ENCODE assay signal across 21 cellular contexts in the genomic region with DNA sequence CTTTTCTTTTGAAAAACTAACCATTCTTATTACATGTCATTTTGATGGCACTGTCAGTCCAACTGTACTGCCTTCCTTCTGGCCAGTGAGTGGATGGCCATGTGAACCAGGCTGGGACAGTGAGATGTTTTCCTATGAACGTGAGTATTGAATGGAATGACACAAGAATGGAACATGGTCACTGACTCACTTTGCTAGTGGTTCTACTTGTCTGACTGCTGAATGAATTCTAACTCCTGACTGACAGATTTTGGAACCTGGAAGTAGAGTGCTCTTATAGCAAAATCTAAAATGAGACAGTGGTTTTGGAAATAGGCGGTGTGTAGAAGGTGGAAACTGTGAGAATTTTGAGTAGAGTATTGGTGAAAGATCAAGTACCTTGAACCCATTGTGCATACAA.
DNase-seq lines count a peak whose midpoint lies in the region; ATAC-seq and FAIRE-seq lines count a peak whose summit lies in the region.
"Had no signal": no experiment of that assay in that cellular context is flagged by ENCODE, and none has a peak within 500 bp of the region (broad histone marks: within the 10 kb centered on the region; RNA-seq: fewer than 3 reads in every experiment).

No MANE protein-coding gene starts in this region.

- H3K4me3 ChIP-seq in esophagus (ENCODE audit: low read depth in 1 of 2, low read length in 2 of 2), result no peak overlapping the region
- H3K4me3 ChIP-seq: testis had no signal

- intact Hi-C loops in activated CD4-positive, alpha-beta T cell treated with anti-CD3 and anti-CD28 coated beads for 36 hours (cut with DNase I, micrococcal nuclease), result loop anchor here (2.0 to 5.0 kb wide), 2 partner anchors 47 to 73 kb away; no protein-coding TSS in a partner anchor

- H3K27ac Mint-ChIP-seq in activated CD4-positive, alpha-beta T cell treated with anti-CD3 and anti-CD28 coated beads for 36 hours, result peak overlapping the region; percentile 11

- H3K36me3 ChIP-seq in esophagus (ENCODE audit: control insufficient read depth in 2 of 2, insufficient read depth in 2 of 2, low read length in 1 of 2), result no peaks in the 10 kb centered on the region

- H3K4me1 ChIP-seq in esophagus (ENCODE audit: control insufficient read depth in 2 of 2, insufficient read depth in 2 of 2, low read length in 1 of 2), result peaks cover 0 to 5% of the 10 kb centered on the region in 2 donors
- H3K4me1 ChIP-seq: testis had no signal

- H3K4me3 Mint-ChIP-seq in activated CD4-positive, alpha-beta T cell treated with anti-CD3 and anti-CD28 coated beads for 36 hours, result no peak overlapping the region
- H3K4me3 Mint-ChIP-seq: central memory CD8-positive, alpha-beta T cell had no signal

- CTCF ChIA-PET in activated CD4-positive, alpha-beta T cell treated with anti-CD3 and anti-CD28 coated beads for 36 hours (lab: Charles Lee), result no interaction called here

- H3K4me1 Mint-ChIP-seq in activated CD4-positive, alpha-beta T cell treated with anti-CD3 and anti-CD28 coated beads for 36 hours, result peaks cover 18% of the 10 kb centered on the region
- H3K4me1 Mint-ChIP-seq: central memory CD8-positive, alpha-beta T cell had no signal

- POLR2A ChIA-PET in activated CD4-positive, alpha-beta T cell treated with anti-CD3 and anti-CD28 coated beads for 36 hours (lab: Charles Lee), result no interaction called here

- 53 to 66% methylated on average over 2 of the region's 2 CpGs for WGBS in esophagus, 2 donors

- H3K27me3 ChIP-seq in esophagus (ENCODE audit: control insufficient read depth in 1 of 2, insufficient read depth in 2 of 2, low read length in 2 of 2), result no peaks in the 10 kb centered on the region
- H3K27me3 ChIP-seq: testis had no signal

- H3K9me3 ChIP-seq in esophagus (ENCODE audit: control insufficient read depth in 2 of 2, insufficient read depth in 1 of 2, low read depth in 1 of 2, low read length in 1 of 2), result no peaks in the 10 kb centered on the region
- H3K9me3 ChIP-seq: SK-N-SH, testis had no signal

- H3K27ac ChIP-seq in esophagus (ENCODE audit: low read depth in 2 of 2, low read length in 1 of 2), result peak overlapping the region; percentile 49 to 71
- H3K27ac ChIP-seq: 22Rv1, C4-2B, testis had no signal

- no peak for FAIRE-seq in RCC 7860 (lab: Jason Lieb, UNC)
- FAIRE-seq: GM12892 had no signal

- no peaks in the 10 kb centered on the region for H3K36me3 Mint-ChIP-seq in activated CD4-positive, alpha-beta T cell treated with anti-CD3 and anti-CD28 coated beads for 36 hours (ENCODE audit: low read depth)

- peak; percentile 69 for ATAC-seq in activated CD4-positive, alpha-beta T cell treated with anti-CD3 and anti-CD28 coated beads for 36 hours
- ATAC-seq in HG03342 (IDR thresholded peaks at IDR 0.05; ENCODE audit: unreplicated experiment) (no peak), HG03460 (IDR thresholded peaks at IDR 0.05; ENCODE audit: unreplicated experiment) (no peak)

- peak; percentile 9 for DNase-seq in activated CD4-positive, alpha-beta T cell treated with anti-CD3 and anti-CD28 coated beads for 36 hours
- DNase-seq in activated CD4-positive, alpha-beta T cell treated with anti-CD3 and anti-CD28 coated beads, Interleukin-2, amount 50 U/mL, for 1 hour, result no peak
- DNase-seq in RCC 7860 (ENCODE audit: low spot score), result peak; percentile 16
- peak; percentile 42 for DNase-seq in renal cortical epithelial cell (ENCODE audit: low read depth)
- DNase-seq in activated CD4-positive, alpha-beta T cell treated with anti-CD3 and anti-CD28 coated beads for 48 hours, result no peak
- DNase-seq: activated CD4-positive, alpha-beta T cell treated with anti-CD3 and anti-CD28 coated beads, Interleukin-2, amount 50 U/mL, for 48 hours; DMS153; hippocampal formation; Karpas-422; kidney glomerular epithelial cell; NCI-H1417; NCI-H2171 treated with DMSO at 0.1 percent for 48 hours; SK-N-SH; testis had no signal

- no peaks in the 10 kb centered on the region for H3K9me3 Mint-ChIP-seq in activated CD4-positive, alpha-beta T cell treated with anti-CD3 and anti-CD28 coated beads for 36 hours (ENCODE audit: low read depth)
- H3K9me3 Mint-ChIP-seq: central memory CD8-positive, alpha-beta T cell had no signal

- H3K27me3 Mint-ChIP-seq in activated CD4-positive, alpha-beta T cell treated with anti-CD3 and anti-CD28 coated beads for 36 hours, result no peaks in the 10 kb centered on the region
- H3K27me3 Mint-ChIP-seq: central memory CD8-positive, alpha-beta T cell had no signal

Comparison
In these comparisons a context has a peak if more than half of its experiments do, and no peak if none do; other contexts are left out.
1. DNase-seq: peak in activated CD4-positive, alpha-beta T cell treated with anti-CD3 and anti-CD28 coated beads for 36 hours (single experiment), RCC 7860 (single experiment) and renal cortical epithelial cell (single experiment); none in activated CD4-positive, alpha-beta T cell treated with anti-CD3 and anti-CD28 coated beads, Interleukin-2, amount 50 U/mL, for 1 hour (single experiment) and activated CD4-positive, alpha-beta T cell treated with anti-CD3 and anti-CD28 coated beads for 48 hours (single experiment).